11 cellular contexts compared by ENCODE assay signal in the genomic region with DNA sequence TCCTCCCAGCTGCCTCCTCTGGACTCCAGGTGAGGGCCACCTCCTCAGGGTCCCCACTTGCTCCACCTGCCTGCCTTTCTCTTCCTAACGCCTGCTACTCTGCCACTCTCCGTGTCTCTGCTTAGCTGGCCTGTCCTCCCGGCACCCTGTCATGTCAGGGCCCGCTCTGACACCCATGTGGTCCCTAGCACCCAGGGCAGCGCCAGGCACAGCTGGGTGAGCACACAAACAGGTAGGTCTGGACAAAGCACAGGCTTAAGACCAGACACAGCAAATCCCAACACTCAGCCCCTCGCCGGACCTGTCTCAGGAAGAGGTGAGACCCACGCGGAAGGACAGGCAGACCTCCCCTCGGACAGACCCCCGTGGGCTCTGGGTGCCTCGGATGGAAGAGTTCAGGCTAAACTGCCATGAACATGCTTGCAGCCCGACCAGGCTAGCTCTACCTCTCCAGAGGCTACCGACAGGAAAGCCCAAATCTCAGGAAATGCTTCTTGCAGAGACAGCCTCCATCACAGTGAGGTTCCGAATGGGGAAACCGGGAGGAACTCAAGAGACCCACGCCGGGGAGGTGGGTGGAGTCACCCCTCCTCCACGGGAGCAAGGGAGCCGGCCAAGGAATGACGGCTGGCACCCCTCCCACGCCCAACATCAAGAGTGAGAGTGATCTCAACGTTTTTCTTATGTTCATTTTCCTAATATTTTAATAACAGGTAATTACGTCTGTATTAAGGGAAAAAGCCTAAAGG. TPM values are rescaled to one million over a fixed set of nuclear protein-coding genes. Genes with fewer than 3 reads are reported as not detected.
DNase-seq lines count a peak whose midpoint lies in the region; ATAC-seq and TF ChIP-seq lines count a peak whose summit lies in the region.
"Had no signal": no experiment of that assay in that cellular context is flagged by ENCODE, and none has a peak within 500 bp of the region (broad histone marks: within the 10 kb centered on the region; RNA-seq: fewer than 3 reads in every experiment).

No MANE protein-coding gene starts in this region.

- H3K4me2 ChIP-seq in mesendoderm (ENCODE audit: low read length), result no peak overlapping the region

- 80 to 84% methylated on average over 13 to 24 of the region's 24 CpGs for WGBS in endodermal cell (ENCODE audit: insufficient coverage in 1 of 2, insufficient read length in 1 of 2), 2 experiments
- WGBS in mesendoderm (ENCODE audit: extremely low coverage, insufficient coverage, low lambda C conversion rate), result no CpG with 5 or more reads among the region's 24 CpGs

- H3K4me3 Mint-ChIP-seq in endodermal cell, result no peak overlapping the region

- no peak overlapping the region for H2BK15ac ChIP-seq in mesendoderm (replicated peaks; ENCODE audit: low read depth)

- no peak overlapping the region for H2BK120ac ChIP-seq in mesendoderm (ENCODE audit: low read depth, low read length)

- TF ChIP-seq CTCF in endodermal cell (conservative IDR thresholded peaks at IDR 0.05), result no peak

- H3K27ac Mint-ChIP-seq in endodermal cell, result peak overlapping the region; percentile 13

- H3K36me3 ChIP-seq in SK-N-MC (ENCODE audit: insufficient read depth, low read length), result no peaks in the 10 kb centered on the region
- H3K36me3 ChIP-seq in endodermal cell (ENCODE audit: control insufficient read depth, insufficient read depth, low read length), result peaks cover 3% of the 10 kb centered on the region
- no peaks in the 10 kb centered on the region for H3K36me3 ChIP-seq in mesendoderm (ENCODE audit: control insufficient read depth, insufficient read depth, low read length)
- H3K36me3 ChIP-seq in stomach smooth muscle (ENCODE audit: control insufficient read depth in 2 of 2, insufficient read depth in 2 of 2, low read length in 2 of 2), result no peaks in the 10 kb centered on the region

- no peak overlapping the region for H4K5ac ChIP-seq in mesendoderm (ENCODE audit: low read length)

- H3K4me3 ChIP-seq in SK-N-MC, result peak overlapping the region; percentile 58
- H3K4me3 ChIP-seq in endodermal cell (ENCODE audit: low read length), result no peak overlapping the region
- H3K4me3 ChIP-seq in mesendoderm (ENCODE audit: low read length), result no peak overlapping the region
- H3K4me3 ChIP-seq in stomach smooth muscle (ENCODE audit: low read length in 2 of 2), result peak overlapping the region; percentile 67

- H3K79me2 ChIP-seq in mesendoderm (ENCODE audit: control insufficient read depth, insufficient read depth, low read length), result peaks cover 85% of the 10 kb centered on the region

- H3K4me1 ChIP-seq in endodermal cell (ENCODE audit: control insufficient read depth, insufficient read depth, low read length), result peaks cover 5% of the 10 kb centered on the region
- H3K4me1 ChIP-seq in mesendoderm (ENCODE audit: control insufficient read depth, low read depth, low read length), result peaks cover 3% of the 10 kb centered on the region
- H3K4me1 ChIP-seq in stomach smooth muscle (ENCODE audit: control insufficient read depth, insufficient read depth, low read length), result peaks cover 76% of the 10 kb centered on the region

- H3K4me1 Mint-ChIP-seq in endodermal cell, result peaks cover 34% of the 10 kb centered on the region

- no peak overlapping the region for H3K18ac ChIP-seq in mesendoderm (ENCODE audit: low read length)

- no peaks in the 10 kb centered on the region for H3K27me3 Mint-ChIP-seq in endodermal cell (ENCODE audit: insufficient read depth)

- peak overlapping the region; percentile 5; the same call in 1 of the 2 replicates for H3K27ac ChIP-seq in SK-N-MC
- H3K27ac ChIP-seq in endodermal cell (ENCODE audit: low read depth, low read length), result no peak overlapping the region
- no peak overlapping the region for H3K27ac ChIP-seq in mesendoderm (ENCODE audit: low read depth, low read length)
- peak overlapping the region; percentile 74 for H3K27ac ChIP-seq in stomach smooth muscle (ENCODE audit: low read length)

- no peaks in the 10 kb centered on the region for H3K27me3 ChIP-seq in endodermal cell (ENCODE audit: control insufficient read depth, insufficient read depth, low read length, poor library complexity, severe bottlenecking)
- no peaks in the 10 kb centered on the region for H3K27me3 ChIP-seq in mesendoderm (ENCODE audit: insufficient read depth, low read length, poor library complexity)
- H3K27me3 ChIP-seq in stomach smooth muscle (ENCODE audit: control insufficient read depth in 1 of 2, insufficient read depth in 2 of 2, low read length in 2 of 2), result no peaks in the 10 kb centered on the region

- H3K9me3 Mint-ChIP-seq in endodermal cell, result no peaks in the 10 kb centered on the region

- no peak overlapping the region for H3K4ac ChIP-seq in mesendoderm (ENCODE audit: low read depth, low read length)

- H3K9me3 ChIP-seq in SK-N-MC (ENCODE audit: low read depth, low read length) (no peaks in the 10 kb centered on the region), endodermal cell (ENCODE audit: control insufficient read depth, low read length) (no peaks in the 10 kb centered on the region), stomach smooth muscle (ENCODE audit: control insufficient read depth in 2 of 2, low read length in 2 of 2) (no peaks in the 10 kb centered on the region)

- no peak overlapping the region for H2AK5ac ChIP-seq in mesendoderm (ENCODE audit: low read length)

- no peak for ATAC-seq in HG03097 (IDR thresholded peaks at IDR 0.05; ENCODE audit: low FRiP score, unreplicated experiment)
- ATAC-seq in HG02938 (IDR thresholded peaks at IDR 0.05; ENCODE audit: unreplicated experiment), result no peak
- ATAC-seq in HG02763 (IDR thresholded peaks at IDR 0.05; ENCODE audit: unreplicated experiment), result no peak

- H3K9ac ChIP-seq in SK-N-MC (ENCODE audit: insufficient read length) (peak overlapping the region; percentile 26), endodermal cell (ENCODE audit: extremely low read depth, low read length, poor library complexity, severe bottlenecking) (no peak overlapping the region), mesendoderm (ENCODE audit: low read length) (no peak overlapping the region), stomach smooth muscle (ENCODE audit: low read length in 2 of 2) (peak overlapping the region; percentile 57 to 62)

- no peak overlapping the region for H3K23ac ChIP-seq in mesendoderm (ENCODE audit: low read length)

- no peak overlapping the region for H4K8ac ChIP-seq in mesendoderm (ENCODE audit: low read depth, low read length)

- H3K56ac ChIP-seq in mesendoderm (ENCODE audit: low read length), result peak overlapping the region; percentile 42

- no peak overlapping the region for H2BK5ac ChIP-seq in mesendoderm (ENCODE audit: low read length)

- no peak for DNase-seq in SK-N-MC (ENCODE audit: low read depth, low spot score)
- no peak for DNase-seq in endodermal cell
- no peak for DNase-seq in mesendoderm
- DNase-seq in NCI-H446 (lab: John Stamatoyannopoulos, UW), result no peak
- DNase-seq: activated CD8-positive, alpha-beta memory T cell treated with anti-CD3 and anti-CD28 coated beads, Interleukin-2, amount 50 U/mL, for 48 hours; NCI-H524 treated with DMSO at 0.1 percent for 48 hours; stimulated activated CD4-positive, alpha-beta T cell treated with anti-CD3 and anti-CD28 coated beads, Interleukin-4, amount 100 ng/mL, for 4 hours had no signal

- H3K36me3 Mint-ChIP-seq in endodermal cell (ENCODE audit: low read depth), result peaks cover 11% of the 10 kb centered on the region

- peaks cover 21% of the 10 kb centered on the region for H3K79me1 ChIP-seq in mesendoderm (ENCODE audit: low read length)

RNA-seq across cellular contexts. Expression of a gene that starts 12.5 kb away (rescaled TPM):
- 10 to 100 TPM; 42.1 to 43.7 TPM for total RNA-seq in endodermal cell
- polyA plus RNA-seq in endodermal cell (2013, experiment 1 of 2), result 27.7 TPM
- 26.5 TPM for polyA plus RNA-seq in endodermal cell (2013, experiment 2 of 2)
- polyA plus RNA-seq in mesendoderm (2013, experiment 1 of 2), result 50.7 TPM
- 51.3 TPM for polyA plus RNA-seq in mesendoderm (2013, experiment 2 of 2)

RNA-seq across cellular contexts. Expression of a gene that starts 32.5 kb away (rescaled TPM):
- 10 to 100 TPM; 50.2 to 58.8 TPM for total RNA-seq in endodermal cell
- polyA plus RNA-seq in endodermal cell (2013, experiment 1 of 2), result 36.7 TPM
- 31.4 TPM for polyA plus RNA-seq in endodermal cell (2013, experiment 2 of 2)
- polyA plus RNA-seq in mesendoderm (2013, experiment 1 of 2), result 19.9 TPM
- 20.3 TPM for polyA plus RNA-seq in mesendoderm (2013, experiment 2 of 2)

Comparison
In these comparisons a context has a peak if more than half of its experiments do, and no peak if none do; other contexts are left out.
1. H3K27ac ChIP-seq: peak in SK-N-MC (single experiment) and stomach smooth muscle (single experiment); none in endodermal cell (single experiment) and mesendoderm (single experiment).
2. H3K4me3 ChIP-seq: peak in SK-N-MC (single experiment) and stomach smooth muscle (2 of 2); none in endodermal cell (single experiment) and mesendoderm (single experiment).
3. H3K9ac ChIP-seq: peak in SK-N-MC (single experiment) and stomach smooth muscle (2 of 2); none in endodermal cell (single experiment) and mesendoderm (single experiment).